ENCODE assay signal across 6 cellular contexts in genomic region chr4:89567936-89568335, GRCh38.
"Had no signal": no experiment of that assay in that cellular context is flagged by ENCODE, and none has a peak within 500 bp of the region (broad histone marks: within the 10 kb centered on the region; RNA-seq: fewer than 3 reads in every experiment).

No MANE protein-coding gene starts in this region.

- DNase-seq: IMR-90 had no signal

- H3K9me3 Mint-ChIP-seq: IgD-negative memory B cell had no signal

- H3K27ac ChIP-seq: HL-60 had no signal

- H3K4me3 Mint-ChIP-seq: IgD-negative memory B cell had no signal

- H3K4me3 ChIP-seq: K562 had no signal

- FAIRE-seq: HepG2, HTR-8/SVneo, K562 had no signal

- H3K4me1 Mint-ChIP-seq: IgD-negative memory B cell had no signal

- H3K27ac Mint-ChIP-seq: IgD-negative memory B cell had no signal

- H3K36me3 Mint-ChIP-seq: IgD-negative memory B cell had no signal
